In genomic region chr14:92247937-92248336, GRCh38 we compare ENCODE assay signal across 34 cellular contexts.
"Had no signal": no experiment of that assay in that cellular context is flagged by ENCODE, and none has a peak within 500 bp of the region (broad histone marks: within the 10 kb centered on the region; RNA-seq: fewer than 3 reads in every experiment).

No MANE protein-coding gene starts in this region.

- H3K36me3 ChIP-seq: brain microvascular endothelial cell, SJSA1 had no signal

- H3K4me1 ChIP-seq: SJSA1 had no signal

- DNase-seq: activated B cell treated with CpG ODN at 0.5 μM for 24 hours; activated CD4-positive, alpha-beta memory T cell treated with anti-CD3 and anti-CD28 coated beads, Interleukin-2, amount 10 ng/mL, durations not matched to agents 7 days and 5 days; activated CD4-positive, alpha-beta T cell treated with anti-CD3 and anti-CD28 coated beads for 4 hours; activated CD4-positive, alpha-beta T cell treated with anti-CD3 and anti-CD28 coated beads, Interleukin-2, amount 50 U/mL, for 1 hour; activated CD4-positive, CD25-positive, alpha-beta regulatory T cell treated with anti-CD3 and anti-CD28 coated beads, Interleukin-2, amount 50 U/mL, for 72 hours; activated CD8-positive, alpha-beta memory T cell treated with anti-CD3 and anti-CD28 coated beads for 24 hours; activated CD8-positive, alpha-beta memory T cell treated with anti-CD3 and anti-CD28 coated beads, Interleukin-2, amount 10 ng/mL, durations not matched to agents 7 days and 5 days; activated CD8-positive, alpha-beta memory T cell treated with anti-CD3 and anti-CD28 coated beads, Interleukin-2, amount 50 U/mL, for 48 hours; activated effector memory CD4-positive, alpha-beta T cell treated with Interleukin-2 at 50 U/mL for 16 hours; activated naive CD4-positive, alpha-beta T cell treated with anti-CD3 and anti-CD28 coated beads, Interleukin-2, amount 10 ng/mL, durations not matched to agents 7 days and 5 days; activated naive CD8-positive, alpha-beta T cell treated with anti-CD3 and anti-CD28 coated beads, Interleukin-2, amount 50 U/mL, for 24 hours; activated T-cell treated with anti-CD3 and anti-CD28 coated beads, Interleukin-2, amount 50 U/mL, for 48 hours; amniotic stem cell; aorta; brain microvascular endothelial cell; central memory CD4-positive, alpha-beta T cell; Karpas-422; KBM-7; NCI-H1105; NCI-H1417 treated with DMSO at 0.1 percent for 48 hours; NCI-H187 treated with DMSO at 0.1 percent for 48 hours; NCI-H2081; NCI-H2171 treated with DMSO at 0.1 percent for 48 hours; NCI-H2227 treated with DMSO at 0.1 percent for 48 hours; NCI-H446; NCI-H510A treated with DMSO at 0.1 percent for 48 hours; NCI-H526 treated with DMSO at 0.1 percent for 48 hours; NK-92 treated with Interleukin-12 subunit alpha and Interleukin-12 subunit beta, amount 100 ng/mL, for 24 hours; SHP77 treated with DMSO at 0.1 percent for 48 hours; SK-N-SH; T-cell; T-helper 17 cell had no signal

- H3K27me3 ChIP-seq: SJSA1 had no signal

- H3K4me3 ChIP-seq: SJSA1 had no signal

- H3K27ac ChIP-seq: brain microvascular endothelial cell, SJSA1, VCaP had no signal

- ATAC-seq: activated CD8-positive, alpha-beta memory T cell treated with anti-CD3 and anti-CD28 coated beads, Interleukin-2, amount 10 ng/mL, durations not matched to agents 7 days and 5 days; activated naive CD8-positive, alpha-beta T cell treated with anti-CD3 and anti-CD28 coated beads, Interleukin-2, amount 50 U/mL, for 24 hours; T-cell; T-helper 17 cell had no signal

- H3K9me3 ChIP-seq: SJSA1, SK-N-SH had no signal
